12 cellular contexts compared by ENCODE assay signal in the genomic region with DNA sequence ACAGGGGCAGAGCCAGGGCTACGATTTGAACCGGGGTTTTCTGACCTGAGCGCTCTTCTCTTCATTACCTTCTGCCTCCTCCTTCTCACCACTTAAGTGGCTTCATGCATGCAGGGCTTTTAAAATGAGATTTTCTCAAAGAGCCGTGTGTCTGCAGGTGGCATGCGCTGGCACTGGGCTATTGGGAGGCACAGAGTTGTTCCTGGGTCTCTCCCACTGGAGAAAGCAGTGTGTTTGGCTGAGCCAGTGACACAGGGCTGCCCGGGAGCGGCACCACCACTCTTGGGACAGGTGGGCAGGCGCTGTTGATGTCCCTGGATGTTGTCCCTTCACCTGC.
DNase-seq lines count a peak whose midpoint lies in the region; ATAC-seq and TF ChIP-seq lines count a peak whose summit lies in the region.
"Had no signal": no experiment of that assay in that cellular context is flagged by ENCODE, and none has a peak within 500 bp of the region (broad histone marks: within the 10 kb centered on the region; RNA-seq: fewer than 3 reads in every experiment).

No MANE protein-coding gene starts in this region.

- no peak overlapping the region for H2BK5ac ChIP-seq in H9 (ENCODE audit: insufficient read length, low read length)

- H3K4me1 Mint-ChIP-seq in H9 (peaks cover 21 to 42% of the 10 kb centered on the region in 2 experiments), brain (peaks cover 51% of the 10 kb centered on the region), osteocyte (ENCODE audit: unreplicated experiment) (peaks cover 35% of the 10 kb centered on the region)

- no peak overlapping the region; the same call in 1 of the 2 replicates for H3K14ac ChIP-seq in H9 (ENCODE audit: insufficient read depth, low read length)

- H3K9me3 ChIP-seq in BLaER1 = no peaks in the 10 kb centered on the region
- no peaks in the 10 kb centered on the region for H3K9me3 ChIP-seq in H9 (ENCODE audit: control insufficient read depth, low read depth, low read length)
- no peaks in the 10 kb centered on the region for H3K9me3 ChIP-seq in SJCRH30 (replicated peaks)
- H3K9me3 ChIP-seq in testis = no peaks in the 10 kb centered on the region

- H4K8ac ChIP-seq in H9 (replicated peaks; ENCODE audit: insufficient read length, low read depth, low read length) = no peak overlapping the region

- TF ChIP-seq CTCF in H9 (conservative IDR thresholded peaks at IDR 0.05) = no peak
- TF ChIP-seq CTCF in brain (conservative IDR thresholded peaks at IDR 0.05) = no peak
- no peak for TF ChIP-seq CTCF in osteocyte (IDR thresholded peaks at IDR 0.05)
- no peak for TF ChIP-seq CTCF in testis (IDR thresholded peaks at IDR 0.05)

- H2BK20ac ChIP-seq in H9 (ENCODE audit: low read depth, low read length, poor library complexity, severe bottlenecking) = no peak overlapping the region

- intact Hi-C loops in testis (cut with DNase I; ENCODE audit: low total_unique reads) = no loop called here

- H3K27ac ChIP-seq in BLaER1 (no peak overlapping the region), H9 (ENCODE audit: insufficient read length, low read depth, low read length) (no peak overlapping the region), SJCRH30 (no peak overlapping the region), testis (no peak overlapping the region)
- H3K27ac ChIP-seq: KMS-11 had no signal

- DNase-seq in H9 (no peak), osteocyte (ENCODE audit: extremely low spot score, unreplicated experiment) (no peak), RKO (ENCODE audit: low spot score) (no peak), SJCRH30 (no peak), testis (no peak)
- DNase-seq: activated T-cell treated with anti-CD3 and anti-CD28 coated beads for 4 hours; CD4-positive, alpha-beta memory T cell; stimulated activated CD4-positive, alpha-beta T cell treated with anti-CD3 and anti-CD28 coated beads, Interleukin-1b, Interleukin-23, amount 100 ng/mL, for 48 hours had no signal

- no peak overlapping the region for H2BK12ac ChIP-seq in H9 (ENCODE audit: insufficient read length, low read depth, low read length)

- no peaks in the 10 kb centered on the region for H3K79me2 ChIP-seq in H9 (ENCODE audit: insufficient read depth, low read length)

- no peaks in the 10 kb centered on the region; a peak in 1 of 5 replicates for H3K9me3 Mint-ChIP-seq in H9
- H3K9me3 Mint-ChIP-seq in brain = no peaks in the 10 kb centered on the region
- H3K9me3 Mint-ChIP-seq in osteocyte (ENCODE audit: unreplicated experiment) = no peaks in the 10 kb centered on the region
- H3K9me3 Mint-ChIP-seq: CD4-positive, alpha-beta memory T cell had no signal

- no peak overlapping the region for H2AFZ ChIP-seq in H9 (ENCODE audit: low read length)

- H3K27me3 Mint-ChIP-seq in H9 (ENCODE audit: low read depth) = no peaks in the 10 kb centered on the region
- peaks cover 3% of the 10 kb centered on the region for H3K27me3 Mint-ChIP-seq in brain
- H3K27me3 Mint-ChIP-seq in osteocyte (ENCODE audit: unreplicated experiment) = no peaks in the 10 kb centered on the region
- H3K27me3 Mint-ChIP-seq: CD4-positive, alpha-beta memory T cell had no signal

- H3K4me2 ChIP-seq in BLaER1 (peak overlapping the region; percentile 88; the same call in 1 of the 2 replicates), H9 (ENCODE audit: insufficient read depth, insufficient read length, low read length) (no peak overlapping the region)
- H3K4me2 ChIP-seq: KMS-11 had no signal

- ATAC-seq in GM18868 (IDR thresholded peaks at IDR 0.05; ENCODE audit: unreplicated experiment) = no peak

- H3K4me1 ChIP-seq in BLaER1 (peaks cover 30% of the 10 kb centered on the region), H9 (ENCODE audit: insufficient read depth, low read length) (peaks cover 3% of the 10 kb centered on the region; the same call in 1 of the 2 replicates), SJCRH30 (peaks cover 22% of the 10 kb centered on the region), testis (no peaks in the 10 kb centered on the region)

- no CpG with 5 or more reads among the region's 8 CpGs for WGBS in H9 (ENCODE audit: extremely low coverage, insufficient read length, low lambda C conversion rate)
- 86 to 92% methylated on average over 8 of the region's 8 CpGs for WGBS in testis, 2 donors

- no peak overlapping the region for H4K91ac ChIP-seq in H9 (ENCODE audit: insufficient read length, low read depth, low read length)

- peaks cover 4 to 7% (median 7%) of the 10 kb centered on the region in 3 experiments; a peak in 5 of 7 replicates for H3K36me3 Mint-ChIP-seq in H9 (ENCODE audit: insufficient read depth in 1 of 3, low read depth in 3 of 3)
- peaks cover 19% of the 10 kb centered on the region for H3K36me3 Mint-ChIP-seq in brain
- peaks cover 21% of the 10 kb centered on the region for H3K36me3 Mint-ChIP-seq in osteocyte (ENCODE audit: unreplicated experiment)

- H3K79me1 ChIP-seq in H9 (ENCODE audit: insufficient read depth, low read depth, low read length, poor library complexity, severe bottlenecking) = no peaks in the 10 kb centered on the region

- H4K20me1 ChIP-seq in BLaER1 (peaks cover 95% of the 10 kb centered on the region), H9 (ENCODE audit: control insufficient read depth, insufficient read depth, insufficient read length) (no peaks in the 10 kb centered on the region)

- H2BK120ac ChIP-seq in H9 (ENCODE audit: low read depth, low read length, poor library complexity, severe bottlenecking) = no peak overlapping the region

- H3K23me2 ChIP-seq in H9 (ENCODE audit: insufficient read length, low read depth, low read length, poor library complexity, severe bottlenecking) = no peaks in the 10 kb centered on the region

- H3K4me3 ChIP-seq in BLaER1 (no peak overlapping the region), SJCRH30 (no peak overlapping the region), testis (no peak overlapping the region)

- no peak overlapping the region for H2BK15ac ChIP-seq in H9 (ENCODE audit: low read depth, low read length)

- H3K36me3 ChIP-seq in BLaER1 (peaks cover 22% of the 10 kb centered on the region), SJCRH30 (no peaks in the 10 kb centered on the region), testis (ENCODE audit: low read depth, missing control alignments) (no peaks in the 10 kb centered on the region)

- no peak overlapping the region for H3K4ac ChIP-seq in H9 (ENCODE audit: low read depth, low read length)

- TF ChIP-seq POLR2A in testis (IDR thresholded peaks at IDR 0.05) = no peak

- no peak overlapping the region for H3T11ph ChIP-seq in H9 (ENCODE audit: low read length)

- H3K27ac Mint-ChIP-seq in H9 (peak overlapping the region in 2 of 3 experiments; percentile 80; a peak in 4 of 7 replicates), brain (peak overlapping the region; percentile 83 to 98 (median 92)), osteocyte (ENCODE audit: unreplicated experiment) (peak overlapping the region; percentile 93)

- H3K18ac ChIP-seq in H9 (ENCODE audit: insufficient read length, low read depth, low read length) = no peak overlapping the region

- H3K4me3 Mint-ChIP-seq in H9 = no peak overlapping the region
- H3K4me3 Mint-ChIP-seq in brain = peak overlapping the region in 1 of 5 experiments; percentile 19
- H3K4me3 Mint-ChIP-seq in osteocyte (ENCODE audit: unreplicated experiment) = no peak overlapping the region
- H3K4me3 Mint-ChIP-seq: CD4-positive, alpha-beta memory T cell had no signal

- no peak overlapping the region for H3K23ac ChIP-seq in H9 (ENCODE audit: insufficient read length, low read depth, low read length)

- H3K27me3 ChIP-seq in BLaER1 (no peaks in the 10 kb centered on the region), H9 (ENCODE audit: insufficient read depth, low read length) (no peaks in the 10 kb centered on the region), SJCRH30 (no peaks in the 10 kb centered on the region), testis (no peaks in the 10 kb centered on the region)

- no peak overlapping the region for H3K56ac ChIP-seq in H9 (ENCODE audit: insufficient read length, low read depth, low read length)

- H3K9ac ChIP-seq in BLaER1 = no peak overlapping the region
- H3K9ac ChIP-seq in H9 (ENCODE audit: extremely low read depth, insufficient read length, low read length) = no peak overlapping the region
- H3K9ac ChIP-seq: KMS-11 had no signal

- H4K5ac ChIP-seq in H9 (ENCODE audit: insufficient read length, low read depth, low read length) = no peak overlapping the region

- no peak overlapping the region for H2AK5ac ChIP-seq in H9 (ENCODE audit: insufficient read length, low read length)
